ENCODE assay signal across 8 cellular contexts in the genomic region with DNA sequence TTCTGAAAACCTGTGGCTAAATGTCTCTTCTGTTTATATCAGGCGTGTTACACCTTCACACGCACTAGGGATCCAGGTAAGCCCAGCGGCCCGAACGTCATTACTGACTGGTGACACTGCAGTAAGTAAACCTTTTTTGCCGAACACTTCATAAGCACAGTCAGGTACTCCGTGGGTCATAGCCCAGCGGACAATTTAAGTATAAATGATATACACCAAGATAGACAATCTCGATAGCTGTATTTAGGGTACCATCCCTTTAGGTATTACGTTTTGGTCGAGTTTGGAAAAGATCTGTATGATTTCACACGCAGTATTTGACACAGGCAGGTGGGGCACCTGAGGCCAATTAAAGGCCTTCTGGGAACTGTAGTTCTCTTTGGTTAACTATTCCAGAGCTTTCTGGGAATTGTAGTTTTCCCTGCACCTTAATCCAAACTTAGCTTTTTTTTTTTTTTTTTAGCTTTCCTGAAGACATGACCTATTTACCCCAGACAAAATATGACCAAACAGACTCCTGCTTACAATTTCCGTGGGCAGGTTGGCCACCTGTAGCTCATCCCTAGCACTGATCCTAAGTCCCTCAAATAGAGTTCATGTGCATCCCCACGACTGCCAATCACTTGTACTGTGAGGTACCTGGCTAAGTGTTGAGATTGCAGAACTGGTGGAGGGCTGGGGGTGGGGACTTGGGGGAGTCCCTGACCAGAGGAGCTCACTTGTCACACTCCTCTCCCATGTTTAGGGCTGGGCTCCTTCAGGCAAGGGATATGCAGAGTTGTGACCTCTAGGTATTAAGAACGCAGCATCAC. TPM values are rescaled to one million over a fixed set of nuclear protein-coding genes. Genes with fewer than 3 reads are reported as not detected.
DNase-seq lines count a peak whose midpoint lies in the region; ATAC-seq and TF ChIP-seq lines count a peak whose summit lies in the region.

No MANE protein-coding gene starts in this region.

- peaks cover 6 to 11% of the 10 kb centered on the region in 2 donors for H3K36me3 Mint-ChIP-seq in activated naive CD4-positive, alpha-beta T cell treated with anti-CD3 and anti-CD28 coated beads, Interleukin-2, amount 50 U/mL, for 72 hours

- H3K27ac ChIP-seq in heart left ventricle, result peak overlapping the region; percentile 28 to 89 (median 82)

- H3K27me3 ChIP-seq in heart left ventricle, result no peaks in the 10 kb centered on the region

- peak overlapping the region; percentile 93 to 96 for H3K27ac Mint-ChIP-seq in activated naive CD4-positive, alpha-beta T cell treated with anti-CD3 and anti-CD28 coated beads, Interleukin-2, amount 50 U/mL, for 72 hours

- peaks cover 0 to 27% (median 22%) of the 10 kb centered on the region in 9 donors for H3K36me3 ChIP-seq in heart left ventricle

- intact Hi-C loops in heart left ventricle (cut with DNase I), result loop anchor here in 4 of 10 donors (5.0 kb wide), 3 partner anchors 54 to 61 kb away; a partner anchor contains a TSS

- no peaks in the 10 kb centered on the region for H3K9me3 ChIP-seq in heart left ventricle

- no peaks in the 10 kb centered on the region for H3K9me3 Mint-ChIP-seq in activated naive CD4-positive, alpha-beta T cell treated with anti-CD3 and anti-CD28 coated beads, Interleukin-2, amount 50 U/mL, for 72 hours

- TF ChIP-seq POLR2A in heart left ventricle (IDR thresholded peaks at IDR 0.05), result no peak

- no peak for TF ChIP-seq CTCF in heart left ventricle (IDR thresholded peaks at IDR 0.05)

- DNase-seq in COLO829 (ENCODE audit: low spot score), result peak; percentile 48
- DNase-seq in NOMO-1 treated with DMSO at 0.1 percent for 48 hours (lab: John Stamatoyannopoulos, UW; ENCODE audit: unreplicated experiment), result peak; percentile 47
- no peak for DNase-seq in activated naive CD4-positive, alpha-beta T cell treated with anti-CD3 and anti-CD28 coated beads, Interleukin-2, amount 50 U/mL, for 72 hours (ENCODE audit: low spot score in 2 of 2)
- no peak for DNase-seq in heart left ventricle
- DNase-seq in pons (ENCODE audit: low spot score), result peak; percentile 74
- no peak for DNase-seq in NCI-H226

- peaks cover 0 to 44% (median 23%) of the 10 kb centered on the region in 12 donors for H3K4me1 ChIP-seq in heart left ventricle

- H3K4me3 ChIP-seq in heart left ventricle, result peak overlapping the region; percentile 70 to 99 (median 82)

- peak; percentile 14 for ATAC-seq in HG03354 (IDR thresholded peaks at IDR 0.05; ENCODE audit: poor library complexity, severe bottlenecking, unreplicated experiment)
- ATAC-seq in activated naive CD4-positive, alpha-beta T cell treated with anti-CD3 and anti-CD28 coated beads, Interleukin-2, amount 50 U/mL, for 72 hours, result peak; percentile 37 to 40
- peak in 3 of 4 donors; percentile 21 to 48 (median 30) for ATAC-seq in heart left ventricle
- ATAC-seq in HG03025 (IDR thresholded peaks at IDR 0.05; ENCODE audit: low FRiP score, unreplicated experiment), result no peak

- WGBS in heart left ventricle, 4 donors, result 6 to 9% (median 8%) methylated on average over 15 of the region's 15 CpGs

RNA-seq across cellular contexts. Expression of a gene that starts 0.9 kb away (rescaled TPM):
- total RNA-seq in activated naive CD4-positive, alpha-beta T cell treated with anti-CD3 and anti-CD28 coated beads, Interleukin-2, amount 50 U/mL, for 72 hours, result 10 to 100 TPM; 40.1 to 58.5 TPM
- total RNA-seq in heart left ventricle, result 10 to 100 TPM in 8 of 9 donors, 1 to 10 TPM in 1; 9.0 to 22.1 (median 14.8) TPM
- polyA plus RNA-seq in heart left ventricle, result 10 to 100 TPM; 12.9 to 15.2 TPM

RNA-seq across cellular contexts. Expression of a gene that starts 3.5 kb away (rescaled TPM):
- total RNA-seq in activated naive CD4-positive, alpha-beta T cell treated with anti-CD3 and anti-CD28 coated beads, Interleukin-2, amount 50 U/mL, for 72 hours, result 1 to 10 TPM; 1.3 to 2.4 TPM
- 1 to 10 TPM in 8 of 9 donors, under 1 TPM in 1; 0.99 to 4.3 (median 2.3) TPM for total RNA-seq in heart left ventricle
- polyA plus RNA-seq in heart left ventricle, result 1 to 10 TPM; 2.2 to 2.8 TPM

RNA-seq across cellular contexts. Expression of a gene that starts 19.6 kb away (rescaled TPM):
- under 1 TPM in 1 of 2 donors, not detected in 1; 0.29 TPM for total RNA-seq in activated naive CD4-positive, alpha-beta T cell treated with anti-CD3 and anti-CD28 coated beads, Interleukin-2, amount 50 U/mL, for 72 hours
- not detected for total RNA-seq in heart left ventricle
- under 1 TPM in 1 of 2 donors, not detected in 1; 0.07 TPM for polyA plus RNA-seq in heart left ventricle

RNA-seq across cellular contexts. Expression of a gene that starts 29.1 kb away (rescaled TPM):
- total RNA-seq in activated naive CD4-positive, alpha-beta T cell treated with anti-CD3 and anti-CD28 coated beads, Interleukin-2, amount 50 U/mL, for 72 hours, result 1 to 10 TPM in 1 of 2 donors, under 1 TPM in 1; 0.53 to 5.2 TPM
- total RNA-seq in heart left ventricle, result 100 to 1,000 TPM in 1 of 9 donors, 10 to 100 TPM in 1, 1 to 10 TPM in 6, under 1 TPM in 1; 0.69 to 103 (median 5.3) TPM
- 1 to 10 TPM; 1.0 to 1.3 TPM for polyA plus RNA-seq in heart left ventricle

RNA-seq across cellular contexts. Expression of a gene that starts 35.8 kb away (rescaled TPM):
- 10 to 100 TPM; 18.6 to 48.8 TPM for total RNA-seq in activated naive CD4-positive, alpha-beta T cell treated with anti-CD3 and anti-CD28 coated beads, Interleukin-2, amount 50 U/mL, for 72 hours
- total RNA-seq in heart left ventricle, result 10 to 100 TPM; 18.7 to 39.5 (median 27.6) TPM
- polyA plus RNA-seq in heart left ventricle, result 10 to 100 TPM; 19.1 to 63.1 TPM

Comparison
In these comparisons a context has a peak if more than half of its experiments do, and no peak if none do; other contexts are left out.
1. DNase-seq: peak in COLO829 (single experiment), NOMO-1 treated with DMSO at 0.1 percent for 48 hours (single experiment) and pons (single experiment); none in activated naive CD4-positive, alpha-beta T cell treated with anti-CD3 and anti-CD28 coated beads, Interleukin-2, amount 50 U/mL, for 72 hours (0 of 2), heart left ventricle (0 of 5) and NCI-H226 (single experiment).